ENCODE assay signal across 11 cellular contexts in genomic region chr7:128217972-128218652, GRCh38. TPM values are rescaled to one million over a fixed set of nuclear protein-coding genes. Genes with fewer than 3 reads are reported as not detected.
DNase-seq lines count a peak whose midpoint lies in the region; ATAC-seq and TF ChIP-seq lines count a peak whose summit lies in the region.
"Had no signal": no experiment of that assay in that cellular context is flagged by ENCODE, and none has a peak within 500 bp of the region (broad histone marks: within the 10 kb centered on the region; RNA-seq: fewer than 3 reads in every experiment).

No MANE protein-coding gene starts in this region.

- H3K27me3 ChIP-seq in DND-41 (ENCODE audit: insufficient read depth, low read length, poor library complexity) (peaks cover 8% of the 10 kb centered on the region), MM.1S (replicated peaks; ENCODE audit: insufficient read depth, low read length) (0 out of 2 replicates have a peak, but pooled peaks cover 3% of the 10 kb centered on the region), neutrophil (no peaks in the 10 kb centered on the region)

- H3K36me3 Mint-ChIP-seq in activated naive CD4-positive, alpha-beta T cell treated with anti-CD3 and anti-CD28 coated beads, Interleukin-2, amount 50 U/mL, for 72 hours, result no peaks in the 10 kb centered on the region

- no peaks in the 10 kb centered on the region for H3K9me2 ChIP-seq in MM.1S (replicated peaks; ENCODE audit: insufficient read depth, low read length)

- no peak overlapping the region for H2AFZ ChIP-seq in DND-41 (ENCODE audit: low read depth, low read length)
- no peak overlapping the region for H2AFZ ChIP-seq in MM.1S (ENCODE audit: low read length)

- DNase-seq in DND-41 (no peak), MM.1S (no peak), astrocyte of the cerebellum (ENCODE audit: low read depth) (no peak), AG20443 (ENCODE audit: low spot score) (no peak)
- DNase-seq in activated naive CD4-positive, alpha-beta T cell treated with anti-CD3 and anti-CD28 coated beads, Interleukin-2, amount 50 U/mL, for 72 hours (ENCODE audit: low spot score in 2 of 2), result no peak
- DNase-seq in activated naive CD4-positive, alpha-beta T cell treated with anti-CD3 and anti-CD28 coated beads, Interleukin-2, amount 50 U/mL, for 16 hours, result no peak
- DNase-seq: activated T-cell treated with anti-CD3 and anti-CD28 coated beads, Interleukin-2, amount 50 U/mL, for 4 hours; left ventricle myocardium inferior had no signal

- H3K79me2 ChIP-seq in DND-41 (ENCODE audit: insufficient read depth, low read length) (no peaks in the 10 kb centered on the region), MM.1S (ENCODE audit: low read length) (no peaks in the 10 kb centered on the region)

- H3K27ac Mint-ChIP-seq in activated naive CD4-positive, alpha-beta T cell treated with anti-CD3 and anti-CD28 coated beads, Interleukin-2, amount 50 U/mL, for 72 hours, result no peak overlapping the region

- peak; percentile 10 for TF ChIP-seq CTCF in DND-41 (IDR thresholded peaks at IDR 0.05; ENCODE audit: borderline replicate concordance, extremely low read depth, low read length, poor library complexity, severe bottlenecking)
- TF ChIP-seq CTCF in MM.1S (IDR thresholded peaks at IDR 0.05; ENCODE audit: low read length), result peak; percentile 10
- peak; percentile 9 for TF ChIP-seq CTCF in astrocyte of the cerebellum (IDR thresholded peaks at IDR 0.05; ENCODE audit: low read depth, low read length, missing control alignments)
- no peak for TF ChIP-seq CTCF in neutrophil (IDR thresholded peaks at IDR 0.05)

- H3K4me2 ChIP-seq in DND-41 (ENCODE audit: insufficient read depth, low read length), result no peak overlapping the region
- H3K4me2 ChIP-seq in MM.1S (ENCODE audit: low read depth, low read length), result no peak overlapping the region

- H3F3A ChIP-seq in MM.1S (ENCODE audit: insufficient read depth, low read length), result no peaks in the 10 kb centered on the region

- H3K27ac ChIP-seq in DND-41 (ENCODE audit: low read length) (no peak overlapping the region), MM.1S (ENCODE audit: low read length) (no peak overlapping the region), neutrophil (peak overlapping the region; percentile 96)
- H3K27ac ChIP-seq: left ventricle myocardium inferior had no signal

- H3K9ac ChIP-seq in DND-41 (ENCODE audit: low read depth, low read length) (no peak overlapping the region), MM.1S (ENCODE audit: low read length) (no peak overlapping the region)

- H3K4me1 ChIP-seq in DND-41 (ENCODE audit: insufficient read depth, low read length) (no peaks in the 10 kb centered on the region), MM.1S (ENCODE audit: low read length) (no peaks in the 10 kb centered on the region), neutrophil (ENCODE audit: control insufficient read depth in 1 of 2, insufficient read depth in 1 of 2, low read depth in 1 of 2, low read length in 1 of 2) (peaks cover 66 to 83% of the 10 kb centered on the region in 2 experiments)
- H3K4me1 ChIP-seq: left ventricle myocardium inferior had no signal

- H3K4me3 ChIP-seq in DND-41 (ENCODE audit: low read depth in 1 of 2, low read length in 2 of 2) (no peak overlapping the region), MM.1S (ENCODE audit: low read length) (no peak overlapping the region), astrocyte of the cerebellum (ENCODE audit: low read depth, low read length) (no peak overlapping the region), neutrophil (ENCODE audit: low read depth in 1 of 2, low read length in 1 of 2) (peak overlapping the region in 1 of 2 experiments; percentile 34)
- H3K4me3 ChIP-seq: left ventricle myocardium inferior had no signal

- no peaks in the 10 kb centered on the region for H4K20me1 ChIP-seq in DND-41 (ENCODE audit: insufficient read depth, low read length)
- H4K20me1 ChIP-seq in MM.1S (ENCODE audit: insufficient read depth, low read length), result no peaks in the 10 kb centered on the region

- H3K36me3 ChIP-seq in DND-41 (ENCODE audit: insufficient read depth, low read length) (no peaks in the 10 kb centered on the region), MM.1S (replicated peaks; ENCODE audit: insufficient read depth, low read length) (no peaks in the 10 kb centered on the region), neutrophil (no peaks in the 10 kb centered on the region)
- H3K36me3 ChIP-seq: left ventricle myocardium inferior had no signal

- in situ Hi-C loops in astrocyte of the cerebellum (cut with HindIII; ENCODE audit: low sequenced_read_pairs), result loop anchor here (25.0 kb wide), 2 partner anchors 506 to 631 kb away; partner anchors contain the start of genes ARF5, FSCN3 and GCC1

- H3K9me3 ChIP-seq in DND-41 (ENCODE audit: insufficient read depth, low read length, severe bottlenecking) (no peaks in the 10 kb centered on the region), MM.1S (replicated peaks; ENCODE audit: insufficient read depth, low read length) (no peaks in the 10 kb centered on the region), neutrophil (no peaks in the 10 kb centered on the region)
- H3K9me3 ChIP-seq: left ventricle myocardium inferior had no signal

- H3K9me3 Mint-ChIP-seq in activated naive CD4-positive, alpha-beta T cell treated with anti-CD3 and anti-CD28 coated beads, Interleukin-2, amount 50 U/mL, for 72 hours, result no peaks in the 10 kb centered on the region
- H3K9me3 Mint-ChIP-seq: activated T-cell treated with anti-CD3 and anti-CD28 coated beads, Interleukin-2, amount 50 U/mL, for 4 hours had no signal

- no peak for ATAC-seq in DND-41 (ENCODE audit: insufficient read depth, low read depth)
- no peak for ATAC-seq in activated naive CD4-positive, alpha-beta T cell treated with anti-CD3 and anti-CD28 coated beads, Interleukin-2, amount 50 U/mL, for 72 hours
- no peak for ATAC-seq in esophagus mucosa
- ATAC-seq: activated T-cell treated with anti-CD3 and anti-CD28 coated beads, Interleukin-2, amount 50 U/mL, for 4 hours had no signal

RNA-seq across cellular contexts. Expression of gene LEP, which starts 23.0 kb away (rescaled TPM):
- not detected for total RNA-seq in activated naive CD4-positive, alpha-beta T cell treated with anti-CD3 and anti-CD28 coated beads, Interleukin-2, amount 50 U/mL, for 72 hours
- 0.12 TPM for total RNA-seq in esophagus mucosa
- total RNA-seq: activated T-cell treated with anti-CD3 and anti-CD28 coated beads, Interleukin-2, amount 50 U/mL, for 4 hours; G401 had no signal
